Comparison of ENCODE assay signal across 1 cellular context in genomic region chr1:173477286-173478098, GRCh38.
A peak's percentile ranks its signal among the peaks of the same experiment; 100 is the strongest.
TF ChIP-seq lines count a peak whose summit lies in the region.

TSS of gene PRDX6 (plus strand) at chr1:173477335. CDS start at chr1:173477398, 63 bp downstream.

TF ChIP-seq in K562, 482 proteins besides CTCF, POLR2A, EP300 and RAD21 (continued from another document and continues in another):
- TF ChIP-seq MAFF (IDR thresholded peaks at IDR 0.05; ENCODE audit: low read length) (no peak), MEF2D (tag; conservative IDR thresholded peaks at IDR 0.05; ENCODE audit: low read depth) (no peak), HNRNPL (IDR thresholded peaks at IDR 0.05; ENCODE audit: low read depth, low read length) (peak; percentile 61; the same call in 1 of the 2 replicates), TCFL5 (CRISPR knock-in tag; conservative IDR thresholded peaks at IDR 0.05) (no peak), PBX2 (CRISPR knock-in tag; IDR thresholded peaks at IDR 0.05; ENCODE audit: low read depth) (no peak), PBX2 (tag; conservative IDR thresholded peaks at IDR 0.05; ENCODE audit: low read depth) (no peak), ZNF584 (CRISPR knock-in tag; IDR thresholded peaks at IDR 0.05; ENCODE audit: low read depth) (no peak), MYC (IDR thresholded peaks at IDR 0.05; ENCODE audit: low read depth, low read length) (peak; percentile 62; the same call in 1 of the 2 replicates), MYC (CRISPR knock-in tag; IDR thresholded peaks at IDR 0.05; ENCODE audit: borderline replicate concordance, low read depth) (no peak), ZFP30 (CRISPR knock-in tag; IDR thresholded peaks at IDR 0.05; ENCODE audit: borderline replicate concordance) (no peak), NR2F6 (CRISPR knock-in tag; IDR thresholded peaks at IDR 0.05) (no peak), FOXA3 (CRISPR knock-in tag; conservative IDR thresholded peaks at IDR 0.05 in 1 of 2, IDR thresholded peaks at IDR 0.05 in 1 of 2) (peak in 1 of 2 experiments; percentile 83; a peak in 2 of 4 replicates), PHB2 (IDR thresholded peaks at IDR 0.05; ENCODE audit: low read depth) (no peak), ELF4 (CRISPR knock-in tag; IDR thresholded peaks at IDR 0.05) (no peak), ZBTB1 (CRISPR knock-in tag; IDR thresholded peaks at IDR 0.05; ENCODE audit: borderline replicate concordance, low read depth) (peak; percentile 42; the same call in 1 of the 2 replicates), TSHZ1 (CRISPR knock-in tag; IDR thresholded peaks at IDR 0.05) (no peak), NR2C1 (IDR thresholded peaks at IDR 0.05) (no peak), NR2C1 (tag; IDR thresholded peaks at IDR 0.05) (no peak), ZNF175 (CRISPR knock-in tag; IDR thresholded peaks at IDR 0.05; ENCODE audit: low read depth) (no peak), HMG20B (CRISPR knock-in tag; IDR thresholded peaks at IDR 0.05) (0 out of 2 replicates have a peak, but pooled peaks have one; percentile 64), ZNF3 (CRISPR knock-in tag; IDR thresholded peaks at IDR 0.05) (0 out of 2 replicates have a peak, but pooled peaks have one; percentile 16), PHF8 (IDR thresholded peaks at IDR 0.05; ENCODE audit: borderline replicate concordance, low read length) (peak; percentile 93; the same call in 1 of the 2 replicates), ATF2 (CRISPR knock-in tag; IDR thresholded peaks at IDR 0.05) (no peak), NCOA4 (IDR thresholded peaks at IDR 0.05; ENCODE audit: partially characterized antibody) (no peak), POU5F1 (IDR thresholded peaks at IDR 0.05; ENCODE audit: borderline replicate concordance, low read depth, low read length, partially characterized antibody) (peak; percentile 28), CHD1 (IDR thresholded peaks at IDR 0.05; ENCODE audit: low read length) (peak; percentile 80), ELK1 (CRISPR knock-in tag; IDR thresholded peaks at IDR 0.05) (no peak), SRSF9 (IDR thresholded peaks at IDR 0.05; ENCODE audit: borderline replicate concordance, low read depth, low read length) (no peak), HMGN3 (IDR thresholded peaks at IDR 0.05; ENCODE audit: borderline replicate concordance, extremely low read depth, insufficient read length, low read depth, low read length) (peak; percentile 76), DMBX1 (CRISPR knock-in tag; IDR thresholded peaks at IDR 0.05; ENCODE audit: borderline replicate concordance) (no peak), ATF4 (CRISPR knock-in tag; IDR thresholded peaks at IDR 0.05) (no peak), ZKSCAN1 (IDR thresholded peaks at IDR 0.05; ENCODE audit: low read depth, low read length) (no peak), TRIM24 (IDR thresholded peaks at IDR 0.05) (peak in 1 of 2 experiments; percentile 58; a peak in 1 of 4 replicates), HNRNPH1 (optimal IDR thresholded peaks at IDR 0.05; ENCODE audit: low read depth, low read length) (no peak), MTA3 (IDR thresholded peaks at IDR 0.05; ENCODE audit: borderline replicate concordance) (peak; percentile 78; the same call in 1 of the 2 replicates), ZNF24 (IDR thresholded peaks at IDR 0.05) (no peak), SNRNP70 (optimal IDR thresholded peaks at IDR 0.05; ENCODE audit: low read depth, low read length) (no peak), EP400 (IDR thresholded peaks at IDR 0.05) (peak; percentile 93), HIVEP1 (CRISPR knock-in tag; IDR thresholded peaks at IDR 0.05) (no peak), NONO (IDR thresholded peaks at IDR 0.05; ENCODE audit: low read depth in 2 of 2, low read length in 1 of 2) (peak in 1 of 2 experiments; percentile 55; a peak in 2 of 4 replicates), ZBTB11 (CRISPR knock-in tag; IDR thresholded peaks at IDR 0.05) (peak in 1 of 3 experiments; percentile 45; a peak in 1 of 6 replicates), IRF2 (CRISPR knock-in tag; IDR thresholded peaks at IDR 0.05) (no peak), ZNF407 (IDR thresholded peaks at IDR 0.05; ENCODE audit: low read depth) (no peak)
